1 cellular context compared by ENCODE assay signal in the genomic region with DNA sequence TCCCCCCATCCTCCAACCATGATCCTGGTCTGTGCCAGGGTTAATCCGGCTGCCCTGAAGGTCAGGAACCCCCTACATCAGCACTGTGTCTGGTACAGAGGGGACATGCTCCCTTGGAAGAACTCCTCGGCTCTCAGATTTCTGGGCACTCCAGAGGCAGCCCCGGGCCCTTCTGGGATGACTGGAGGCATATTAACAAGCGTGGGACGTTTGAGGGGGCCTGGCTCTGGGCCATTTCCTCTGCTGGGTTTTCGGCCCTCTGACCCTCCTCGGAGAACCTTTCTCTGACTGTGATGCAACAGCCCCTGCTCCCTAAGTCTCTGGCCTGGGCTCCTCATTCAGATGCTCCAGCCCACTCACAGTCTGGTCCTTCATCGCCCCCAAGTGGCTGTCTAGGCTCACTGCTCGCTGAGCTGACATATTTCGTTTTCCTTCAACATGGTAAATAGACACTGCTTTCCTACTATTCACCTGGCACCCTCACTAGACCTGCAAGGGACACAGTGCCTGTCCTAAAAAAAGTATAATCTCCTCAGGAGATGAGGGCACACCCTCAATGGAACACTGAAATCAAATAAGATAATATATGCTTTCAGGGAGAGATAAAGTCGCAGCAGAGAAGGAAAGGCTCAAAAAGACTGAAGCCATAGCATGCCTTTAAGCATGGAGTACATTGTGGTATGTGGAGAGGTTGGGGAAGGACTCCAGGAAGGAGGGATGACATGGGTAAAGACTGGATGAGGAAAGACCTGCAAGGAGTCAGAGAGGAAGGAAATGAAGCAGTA.
TF ChIP-seq lines count a peak whose summit lies in the region.

No MANE protein-coding gene starts in this region.

TF ChIP-seq in Ishikawa, 13 proteins besides CTCF, POLR2A, EP300 and RAD21 (continued from another document):
- TF ChIP-seq, protein P1, sequence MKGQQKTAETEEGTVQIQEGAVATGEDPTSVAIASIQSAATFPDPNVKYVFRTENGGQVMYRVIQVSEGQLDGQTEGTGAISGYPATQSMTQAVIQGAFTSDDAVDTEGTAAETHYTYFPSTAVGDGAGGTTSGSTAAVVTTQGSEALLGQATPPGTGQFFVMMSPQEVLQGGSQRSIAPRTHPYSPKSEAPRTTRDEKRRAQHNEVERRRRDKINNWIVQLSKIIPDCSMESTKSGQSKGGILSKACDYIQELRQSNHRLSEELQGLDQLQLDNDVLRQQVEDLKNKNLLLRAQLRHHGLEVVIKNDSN (IDR thresholded peaks at IDR 0.05) = no peak
- TF ChIP-seq TAF1 (IDR thresholded peaks at IDR 0.05; ENCODE audit: low read depth) (no peak), CREB1 (IDR thresholded peaks at IDR 0.05; ENCODE audit: low read depth) (no peak), ZBTB7A (IDR thresholded peaks at IDR 0.05; ENCODE audit: low read depth) (no peak)
